In the genomic region with DNA sequence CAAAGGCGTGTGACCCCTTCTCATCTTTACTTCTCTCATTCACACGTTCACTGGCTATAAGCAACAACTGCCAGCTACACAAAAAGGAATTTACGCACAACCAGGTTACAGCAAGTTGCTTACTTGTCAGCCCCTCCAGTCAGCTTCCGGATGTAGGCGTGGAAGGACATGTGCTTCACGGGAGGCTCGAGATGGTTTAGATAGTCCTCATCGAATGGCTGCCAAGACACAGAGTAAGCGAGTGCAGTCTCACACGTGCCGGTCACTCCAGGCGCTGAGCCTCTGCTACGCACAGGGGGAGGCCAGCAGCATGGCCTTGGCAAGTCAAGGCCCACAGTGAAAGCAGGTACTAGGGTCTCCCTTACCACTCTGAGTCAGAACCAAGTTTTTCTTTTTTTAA, we compare ENCODE assay signal across 14 cellular contexts. TPM values are rescaled to one million over a fixed set of nuclear protein-coding genes. Genes with fewer than 3 reads are reported as not detected.
DNase-seq lines count a peak whose midpoint lies in the region; ATAC-seq and TF ChIP-seq lines count a peak whose summit lies in the region.
"Had no signal": no experiment of that assay in that cellular context is flagged by ENCODE, and none has a peak within 500 bp of the region (broad histone marks: within the 10 kb centered on the region; RNA-seq: fewer than 3 reads in every experiment).

No MANE protein-coding gene starts in this region.

- TF ChIP-seq CTCF in KMS-11 (conservative IDR thresholded peaks at IDR 0.05; ENCODE audit: low read depth, low read length) (no peak), fibroblast of mammary gland (conservative IDR thresholded peaks at IDR 0.05; ENCODE audit: control insufficient read depth, insufficient read depth, low read depth, low read length) (no peak), mammary epithelial cell (conservative IDR thresholded peaks at IDR 0.05 in 1 of 2, IDR thresholded peaks at IDR 0.05 in 1 of 2; ENCODE audit: extremely low read depth in 1 of 2, insufficient read depth in 1 of 2, low read depth in 1 of 2, low read length in 2 of 2) (no peak)

- 70% methylated on average over 13 of the region's 13 CpGs for WGBS in mammary epithelial cell (ENCODE audit: low coverage, missing lambda C conversion rate)

- peaks cover 3 to 24% of the 10 kb centered on the region in 2 donors for H3K36me3 Mint-ChIP-seq in activated T-cell treated with anti-CD3 and anti-CD28 coated beads, Interleukin-2, amount 50 U/mL, for 72 hours (ENCODE audit: insufficient read depth in 2 of 2)
- peaks cover 99% of the 10 kb centered on the region for H3K36me3 Mint-ChIP-seq in stimulated activated effector memory CD8-positive, alpha-beta T cell treated with anti-CD3 and anti-CD28 coated beads, Interleukin-12 subunit alpha, Interleukin-12 subunit beta, amount 100 ng/mL, for 72 hours

- H3K4me3 ChIP-seq in KMS-11 (IDR thresholded peaks at IDR 0.05; ENCODE audit: insufficient read depth, low read depth, low read length) (no peak overlapping the region), fibroblast of mammary gland (ENCODE audit: control insufficient read depth, low read depth, low read length) (no peak overlapping the region), mammary epithelial cell (replicated peaks in 1 of 3; ENCODE audit: insufficient read depth in 1 of 3, low read depth in 2 of 3, low read length in 3 of 3) (no peak overlapping the region)

- H3K4me3 Mint-ChIP-seq in activated T-cell treated with anti-CD3 and anti-CD28 coated beads, Interleukin-2, amount 50 U/mL, for 72 hours = no peak overlapping the region
- no peak overlapping the region for H3K4me3 Mint-ChIP-seq in stimulated activated effector memory CD8-positive, alpha-beta T cell treated with anti-CD3 and anti-CD28 coated beads, Interleukin-12 subunit alpha, Interleukin-12 subunit beta, amount 100 ng/mL, for 72 hours

- in situ Hi-C loops in mammary epithelial cell (cut with MboI; ENCODE audit: low sequenced_read_pairs in 2 of 2) = no loop called here

- CTCF ChIA-PET in mammary epithelial cell (lab: Charles Lee; ENCODE audit: low non-redundant PET) = no interaction called here

- H3K27me3 ChIP-seq in KMS-11 (ENCODE audit: insufficient read depth, low read depth) (no peaks in the 10 kb centered on the region), mammary epithelial cell (ENCODE audit: insufficient read depth, low read length) (no peaks in the 10 kb centered on the region)

- H3K4me1 Mint-ChIP-seq in activated T-cell treated with anti-CD3 and anti-CD28 coated beads, Interleukin-2, amount 50 U/mL, for 72 hours (ENCODE audit: low read depth) = no peaks in the 10 kb centered on the region
- peaks cover 14% of the 10 kb centered on the region for H3K4me1 Mint-ChIP-seq in stimulated activated effector memory CD8-positive, alpha-beta T cell treated with anti-CD3 and anti-CD28 coated beads, Interleukin-12 subunit alpha, Interleukin-12 subunit beta, amount 100 ng/mL, for 72 hours

- H2AFZ ChIP-seq in KMS-11 (ENCODE audit: low read depth) = no peak overlapping the region
- H2AFZ ChIP-seq in mammary epithelial cell (ENCODE audit: low read depth, low read length) = no peak overlapping the region

- no peak for ATAC-seq in activated T-cell treated with anti-CD3 and anti-CD28 coated beads, Interleukin-2, amount 50 U/mL, for 72 hours (replicated peaks in 1 of 2)
- ATAC-seq in stimulated activated effector memory CD8-positive, alpha-beta T cell treated with anti-CD3 and anti-CD28 coated beads, Interleukin-12 subunit alpha, Interleukin-12 subunit beta, amount 100 ng/mL, for 72 hours = no peak
- ATAC-seq in HG03442 (IDR thresholded peaks at IDR 0.05; ENCODE audit: unreplicated experiment) = no peak

- no peaks in the 10 kb centered on the region for H3K9me3 ChIP-seq in mammary epithelial cell (replicated peaks; ENCODE audit: insufficient read depth, low read length)

- H3K27ac Mint-ChIP-seq in activated T-cell treated with anti-CD3 and anti-CD28 coated beads, Interleukin-2, amount 50 U/mL, for 72 hours = peak overlapping the region; percentile 57
- peak overlapping the region; percentile 69 for H3K27ac Mint-ChIP-seq in stimulated activated effector memory CD8-positive, alpha-beta T cell treated with anti-CD3 and anti-CD28 coated beads, Interleukin-12 subunit alpha, Interleukin-12 subunit beta, amount 100 ng/mL, for 72 hours

- no peaks in the 10 kb centered on the region for H3K27me3 Mint-ChIP-seq in activated T-cell treated with anti-CD3 and anti-CD28 coated beads, Interleukin-2, amount 50 U/mL, for 72 hours (ENCODE audit: low read depth)

- intact Hi-C loops in mammary epithelial cell (cut with micrococcal nuclease) = loop anchor here (10.0 kb wide), 1 partner anchor 184 kb away; no protein-coding TSS in a partner anchor

- H3K27ac ChIP-seq in KMS-11 = peak overlapping the region; percentile 83
- no peak overlapping the region for H3K27ac ChIP-seq in mammary epithelial cell (ENCODE audit: insufficient read depth, low read depth, low read length)

- peaks cover 67% of the 10 kb centered on the region for H3K79me2 ChIP-seq in KMS-11 (ENCODE audit: insufficient read depth, low read depth)
- H3K79me2 ChIP-seq in mammary epithelial cell (ENCODE audit: insufficient read depth, low read length) = peaks cover 63% of the 10 kb centered on the region

- H3K36me3 ChIP-seq in KMS-11 (ENCODE audit: insufficient read depth) = no peaks in the 10 kb centered on the region; the same call in 1 of the 2 replicates
- H3K36me3 ChIP-seq in mammary epithelial cell (ENCODE audit: insufficient read depth, low read length) = peaks cover 29% of the 10 kb centered on the region

- peaks cover 65% of the 10 kb centered on the region for H3K4me1 ChIP-seq in KMS-11 (ENCODE audit: low read depth, poor library complexity, severe bottlenecking)
- no peaks in the 10 kb centered on the region for H3K4me1 ChIP-seq in mammary epithelial cell (ENCODE audit: insufficient read depth, low read length)

- H3K4me2 ChIP-seq in KMS-11 (peak overlapping the region; percentile 59), mammary epithelial cell (ENCODE audit: insufficient read depth, low read depth, low read length) (no peak overlapping the region)

- H3K9ac ChIP-seq in KMS-11 (no peak overlapping the region; the same call in 1 of the 2 replicates), mammary epithelial cell (ENCODE audit: insufficient read depth, low read length) (no peak overlapping the region)

- H3K9me3 Mint-ChIP-seq in activated T-cell treated with anti-CD3 and anti-CD28 coated beads, Interleukin-2, amount 50 U/mL, for 72 hours = no peaks in the 10 kb centered on the region
- H3K9me3 Mint-ChIP-seq in stimulated activated effector memory CD8-positive, alpha-beta T cell treated with anti-CD3 and anti-CD28 coated beads, Interleukin-12 subunit alpha, Interleukin-12 subunit beta, amount 100 ng/mL, for 72 hours = no peaks in the 10 kb centered on the region

- DNase-seq in activated T-cell treated with anti-CD3 and anti-CD28 coated beads, Interleukin-2, amount 50 U/mL, for 72 hours = no peak
- DNase-seq in activated T-cell treated with anti-CD3 and anti-CD28 coated beads, Interleukin-2, amount 50 U/mL, for 48 hours = no peak
- DNase-seq in fibroblast of mammary gland (ENCODE audit: low read depth) (peak; percentile 54), UCSD-AML1 (lab: John Stamatoyannopoulos, UW; ENCODE audit: unreplicated experiment) (no peak), mammary epithelial cell (no peak)
- no peak for DNase-seq in stimulated activated effector memory CD8-positive, alpha-beta T cell treated with anti-CD3 and anti-CD28 coated beads, Interleukin-12 subunit alpha, Interleukin-12 subunit beta, amount 100 ng/mL, for 72 hours (ENCODE audit: low spot score in 2 of 2)
- DNase-seq: C1 segment of cervical spinal cord, GOT3, NCI-H146, NCI-H2081 treated with DMSO at 0.1 percent for 48 hours, NCI-H524 had no signal

- dilution Hi-C loops in mammary epithelial cell (cut with HindIII; ENCODE audit: low sequenced_read_pairs) = loop anchor here (10.0 kb wide), 1 partner anchor 54 kb away; a partner anchor contains a TSS

- BruUV-seq in mammary epithelial cell (replicated peaks; lab: Mats Ljungman, UMichigan) = no TSS peak

- H4K20me1 ChIP-seq in KMS-11 (ENCODE audit: insufficient read depth) (no peaks in the 10 kb centered on the region), mammary epithelial cell (ENCODE audit: insufficient read depth, low read length) (no peaks in the 10 kb centered on the region)

RNA-seq across cellular contexts. Expression of a gene that starts 28.3 kb away (rescaled TPM):
- 100 to 1,000 TPM in 1 of 2 donors, 10 to 100 TPM in 1; 89.7 to 107 TPM for total RNA-seq in activated T-cell treated with anti-CD3 and anti-CD28 coated beads, Interleukin-2, amount 50 U/mL, for 72 hours
- total RNA-seq in mammary epithelial cell = 100 to 1,000 TPM in 1 of 2 donors, 10 to 100 TPM in 1; 84.2 to 103 TPM
- 70.6 TPM for polyA plus RNA-seq in mammary epithelial cell
- 272 TPM for polyA minus RNA-seq in mammary epithelial cell

RNA-seq across cellular contexts. Expression of a gene that starts 28.4 kb away (rescaled TPM):
- total RNA-seq in activated T-cell treated with anti-CD3 and anti-CD28 coated beads, Interleukin-2, amount 50 U/mL, for 72 hours = 1 to 10 TPM in 1 of 2 donors, under 1 TPM in 1; 0.63 to 1.1 TPM
- total RNA-seq in mammary epithelial cell = 1 to 10 TPM; 1.7 to 1.8 TPM
- 1.1 TPM for polyA plus RNA-seq in mammary epithelial cell
- not detected for polyA minus RNA-seq in mammary epithelial cell

RNA-seq across cellular contexts. Expression of a gene that starts 47.7 kb away (rescaled TPM):
- 1 to 10 TPM; 4.2 to 4.4 TPM for total RNA-seq in activated T-cell treated with anti-CD3 and anti-CD28 coated beads, Interleukin-2, amount 50 U/mL, for 72 hours
- total RNA-seq in mammary epithelial cell = under 1 TPM in 1 of 2 donors, not detected in 1; 0.17 TPM
- not detected for polyA plus RNA-seq in mammary epithelial cell
- not detected for polyA minus RNA-seq in mammary epithelial cell
- total RNA-seq: RPMI7951 had no signal

RNA-seq across cellular contexts. Expression of a gene that starts 56.5 kb away (rescaled TPM):
- 10 to 100 TPM; 21.3 to 29.1 TPM for total RNA-seq in activated T-cell treated with anti-CD3 and anti-CD28 coated beads, Interleukin-2, amount 50 U/mL, for 72 hours
- total RNA-seq in mammary epithelial cell = 10 to 100 TPM; 23.5 to 26.6 TPM
- 14.6 TPM for polyA plus RNA-seq in mammary epithelial cell
- 37.0 TPM for polyA minus RNA-seq in mammary epithelial cell

RNA-seq across cellular contexts. Expression of a gene that starts 57.8 kb away (rescaled TPM):
- 10 to 100 TPM; 49.1 to 58.8 TPM for total RNA-seq in activated T-cell treated with anti-CD3 and anti-CD28 coated beads, Interleukin-2, amount 50 U/mL, for 72 hours
- 10 to 100 TPM; 25.2 to 42.4 TPM for total RNA-seq in mammary epithelial cell
- 22.7 TPM for polyA plus RNA-seq in mammary epithelial cell
- 2.9 TPM for polyA minus RNA-seq in mammary epithelial cell

Comparison
In these comparisons a context has a peak if more than half of its experiments do, and no peak if none do; other contexts are left out.
1. RNA of a gene that starts 47.7 kb away (total RNA-seq): 4.2 to 4.4 TPM in activated T-cell treated with anti-CD3 and anti-CD28 coated beads, Interleukin-2, amount 50 U/mL, for 72 hours; 0.17 TPM in mammary epithelial cell; every median in the first group is over 4 times any median in the second.